Comparison of ENCODE assay signal across 23 cellular contexts in genomic region chr7:155852426-155853301, GRCh38. TPM values are rescaled to one million over a fixed set of nuclear protein-coding genes. Genes with fewer than 3 reads are reported as not detected.
DNase-seq lines count a peak whose midpoint lies in the region; ATAC-seq, FAIRE-seq and TF ChIP-seq lines count a peak whose summit lies in the region.
"Had no signal": no experiment of that assay in that cellular context is flagged by ENCODE, and none has a peak within 500 bp of the region (broad histone marks: within the 10 kb centered on the region; RNA-seq: fewer than 3 reads in every experiment).

No MANE protein-coding gene starts in this region.

- H3K27me3 ChIP-seq in small intestine (ENCODE audit: control insufficient read depth in 2 of 2, insufficient read depth in 2 of 2, low read length in 2 of 2) (no peaks in the 10 kb centered on the region), spleen (replicated peaks in 1 of 7) (peaks cover 0 to 54% (median 0%) of the 10 kb centered on the region in 7 donors)

- H3K4me1 Mint-ChIP-seq in activated CD8-positive, alpha-beta memory T cell treated with anti-CD3 and anti-CD28 coated beads, Interleukin-2, amount 10 ng/mL, durations not matched to agents 7 days and 5 days, result no peaks in the 10 kb centered on the region
- H3K4me1 Mint-ChIP-seq: CD4-positive, alpha-beta memory T cell; IgD-negative memory B cell had no signal

- no peak for ATAC-seq in activated CD8-positive, alpha-beta memory T cell treated with anti-CD3 and anti-CD28 coated beads, Interleukin-2, amount 10 ng/mL, durations not matched to agents 7 days and 5 days
- ATAC-seq in HG03460 (IDR thresholded peaks at IDR 0.05; ENCODE audit: unreplicated experiment), result no peak
- ATAC-seq in HG02763 (IDR thresholded peaks at IDR 0.05; ENCODE audit: unreplicated experiment), result no peak

- H3K9me3 Mint-ChIP-seq in activated CD8-positive, alpha-beta memory T cell treated with anti-CD3 and anti-CD28 coated beads, Interleukin-2, amount 10 ng/mL, durations not matched to agents 7 days and 5 days (ENCODE audit: low read depth), result no peaks in the 10 kb centered on the region

- WGBS in small intestine, 3 donors, result 63 to 77% (median 67%) methylated on average over 5 of the region's 5 CpGs
- WGBS in spleen, 5 donors, result 84 to 92% (median 86%) methylated on average over 5 of the region's 5 CpGs

- no peaks in the 10 kb centered on the region for H3K36me3 Mint-ChIP-seq in activated CD8-positive, alpha-beta memory T cell treated with anti-CD3 and anti-CD28 coated beads, Interleukin-2, amount 10 ng/mL, durations not matched to agents 7 days and 5 days
- H3K36me3 Mint-ChIP-seq: CD4-positive, alpha-beta memory T cell; IgD-negative memory B cell had no signal

- no peak overlapping the region for H3K27ac ChIP-seq in small intestine (ENCODE audit: low read depth in 1 of 2, low read length in 1 of 2)
- H3K27ac ChIP-seq in spleen, result no peak overlapping the region
- H3K27ac ChIP-seq: RWPE1 had no signal

- intact Hi-C loops in spleen (cut with DNase I; ENCODE audit: low total_unique reads), result no loop called here

- TF ChIP-seq POLR2A in spleen (IDR thresholded peaks at IDR 0.05), result no peak

- H3K27me3 Mint-ChIP-seq in activated CD8-positive, alpha-beta memory T cell treated with anti-CD3 and anti-CD28 coated beads, Interleukin-2, amount 10 ng/mL, durations not matched to agents 7 days and 5 days, result no peaks in the 10 kb centered on the region

- no peak overlapping the region for H3K27ac Mint-ChIP-seq in activated CD8-positive, alpha-beta memory T cell treated with anti-CD3 and anti-CD28 coated beads, Interleukin-2, amount 10 ng/mL, durations not matched to agents 7 days and 5 days
- H3K27ac Mint-ChIP-seq: CD4-positive, alpha-beta memory T cell had no signal

- FAIRE-seq in small intestine (lab: Jason Lieb, UNC), result no peak

- DNase-seq in activated CD8-positive, alpha-beta memory T cell treated with anti-CD3 and anti-CD28 coated beads for 24 hours, result peak; percentile 32
- DNase-seq in activated CD8-positive, alpha-beta memory T cell treated with anti-CD3 and anti-CD28 coated beads, Interleukin-2, amount 50 U/mL, for 4 hours, result no peak
- peak; percentile 27 for DNase-seq in activated CD8-positive, alpha-beta memory T cell treated with anti-CD3 and anti-CD28 coated beads, Interleukin-2, amount 10 ng/mL, durations not matched to agents 7 days and 5 days
- DNase-seq in islet precursor cell (peak; percentile 30), small intestine (peak; percentile 42), spleen (no peak)
- DNase-seq: 8988T; Calu3; CD4-positive, alpha-beta memory T cell; DMS79; NCI-H1105 treated with DMSO at 0.1 percent for 48 hours; NCI-H187; NCI-H2171; NCI-H446; NCI-H748 treated with DMSO at 0.1 percent for 48 hours had no signal

- H3K4me3 ChIP-seq in small intestine (ENCODE audit: low read depth in 1 of 2, low read length in 2 of 2) (no peak overlapping the region), spleen (no peak overlapping the region)

- H3K9me3 ChIP-seq in small intestine (ENCODE audit: control insufficient read depth, low read depth) (no peaks in the 10 kb centered on the region), spleen (peaks cover 0 to 19% (median 9%) of the 10 kb centered on the region in 8 donors)

- no peak overlapping the region for H3K4me3 Mint-ChIP-seq in activated CD8-positive, alpha-beta memory T cell treated with anti-CD3 and anti-CD28 coated beads, Interleukin-2, amount 10 ng/mL, durations not matched to agents 7 days and 5 days
- H3K4me3 Mint-ChIP-seq: CD4-positive, alpha-beta memory T cell; IgD-negative memory B cell had no signal

- H3K36me3 ChIP-seq in small intestine (ENCODE audit: control insufficient read depth in 2 of 2, insufficient read depth in 2 of 2, low read length in 2 of 2) (no peaks in the 10 kb centered on the region), spleen (no peaks in the 10 kb centered on the region)

- H3K4me1 ChIP-seq in small intestine (ENCODE audit: control insufficient read depth in 2 of 2, insufficient read depth in 1 of 2, low read depth in 1 of 2, low read length in 1 of 2) (no peaks in the 10 kb centered on the region), spleen (no peaks in the 10 kb centered on the region)

- TF ChIP-seq CTCF in spleen (IDR thresholded peaks at IDR 0.05 in 8 of 11, conservative IDR thresholded peaks at IDR 0.05 in 3 of 11), result no peak

- CTCF ChIA-PET in activated CD8-positive, alpha-beta memory T cell treated with anti-CD3 and anti-CD28 coated beads, Interleukin-2, amount 10 ng/mL, durations not matched to agents 7 days and 5 days (lab: Charles Lee), result no interaction called here

RNA-seq across cellular contexts. Expression of gene SHH, which starts 40.4 kb away (rescaled TPM):
- not detected for total RNA-seq in activated CD8-positive, alpha-beta memory T cell treated with anti-CD3 and anti-CD28 coated beads, Interleukin-2, amount 10 ng/mL, durations not matched to agents 7 days and 5 days
- polyA plus RNA-seq in small intestine, result 1 to 10 TPM in 1 of 3 donors, under 1 TPM in 2; 0.27 to 1.7 (median 0.89) TPM
- not detected for total RNA-seq in spleen
- polyA plus RNA-seq in spleen, result not detected
- total RNA-seq: CD4-positive, alpha-beta memory T cell; G401; H4; LHCN-M2 had no signal
- polyA plus RNA-seq: BJ, IgD-negative memory B cell had no signal

Comparison
In these comparisons a context has a peak if more than half of its experiments do, and no peak if none do; other contexts are left out.
1. DNase-seq: peak in activated CD8-positive, alpha-beta memory T cell treated with anti-CD3 and anti-CD28 coated beads for 24 hours (single experiment), activated CD8-positive, alpha-beta memory T cell treated with anti-CD3 and anti-CD28 coated beads, Interleukin-2, amount 10 ng/mL, durations not matched to agents 7 days and 5 days (single experiment), islet precursor cell (single experiment) and small intestine (single experiment); none in activated CD8-positive, alpha-beta memory T cell treated with anti-CD3 and anti-CD28 coated beads, Interleukin-2, amount 50 U/mL, for 4 hours (single experiment) and spleen (single experiment).